ENCODE assay signal across 1 cellular context in genomic region chr7:36128448-36129047, GRCh38.
A peak's percentile ranks its signal among the peaks of the same experiment; 100 is the strongest.
TF ChIP-seq lines count a peak whose summit lies in the region.

No MANE protein-coding gene starts in this region.

TF ChIP-seq in HepG2, 621 proteins besides CTCF, POLR2A, EP300 and RAD21 (continued from another document and continues in another):
- TF ChIP-seq ZNF503 (CRISPR knock-in tag; IDR thresholded peaks at IDR 0.05), result no peak
- TF ChIP-seq HIVEP1 (CRISPR knock-in tag; IDR thresholded peaks at IDR 0.05), result no peak
- no peak for TF ChIP-seq TMF1 (CRISPR knock-in tag; IDR thresholded peaks at IDR 0.05; ENCODE audit: low read depth)
- peak; percentile 76; the same call in 1 of the 2 replicates for TF ChIP-seq SPEN (CRISPR knock-in tag; IDR thresholded peaks at IDR 0.05; ENCODE audit: low read depth)
- no peak for TF ChIP-seq DBP (CRISPR knock-in tag; IDR thresholded peaks at IDR 0.05; ENCODE audit: not compliant biosample characterization)
- TF ChIP-seq HCFC1 (IDR thresholded peaks at IDR 0.05; ENCODE audit: low read depth, low read length), result no peak
- no peak for TF ChIP-seq POLR2AphosphoS2 (IDR thresholded peaks at IDR 0.05; ENCODE audit: low read depth, low read length)
- TF ChIP-seq GTF2F1 (IDR thresholded peaks at IDR 0.05; ENCODE audit: low read length), result no peak
- no peak for TF ChIP-seq GPN1 (CRISPR knock-in tag; IDR thresholded peaks at IDR 0.05; ENCODE audit: borderline replicate concordance)
- no peak for TF ChIP-seq ZNF800 (CRISPR knock-in tag; IDR thresholded peaks at IDR 0.05)
- TF ChIP-seq ZNF142 (CRISPR knock-in tag; IDR thresholded peaks at IDR 0.05), result no peak
- TF ChIP-seq GABPA (IDR thresholded peaks at IDR 0.05; ENCODE audit: low read depth, low read length), result no peak
- no peak for TF ChIP-seq GABPA (CRISPR knock-in tag; IDR thresholded peaks at IDR 0.05; ENCODE audit: low read depth)
- no peak for TF ChIP-seq SIN3B (IDR thresholded peaks at IDR 0.05; ENCODE audit: low read length)
- no peak for TF ChIP-seq U2AF2 (IDR thresholded peaks at IDR 0.05; ENCODE audit: low read depth, low read length)
- TF ChIP-seq BRF2 (CRISPR knock-in tag; IDR thresholded peaks at IDR 0.05), result no peak
- TF ChIP-seq SALL1 (CRISPR knock-in tag; IDR thresholded peaks at IDR 0.05), result peak; percentile 42
- TF ChIP-seq ZNF609 (CRISPR knock-in tag; IDR thresholded peaks at IDR 0.05; ENCODE audit: borderline replicate concordance), result no peak
- TF ChIP-seq HMGXB4 (CRISPR knock-in tag; IDR thresholded peaks at IDR 0.05; ENCODE audit: borderline replicate concordance in 1 of 2, low read depth in 1 of 2), result 0 out of 4 replicates have a peak, but pooled peaks of 1 of the 2 experiments have one; percentile 22
- peak; percentile 57; the same call in 1 of the 2 replicates for TF ChIP-seq ATF3 (CRISPR knock-in tag; IDR thresholded peaks at IDR 0.05)
- TF ChIP-seq CENPX (CRISPR knock-in tag; IDR thresholded peaks at IDR 0.05), result no peak
- no peak for TF ChIP-seq REPIN1 (CRISPR knock-in tag; IDR thresholded peaks at IDR 0.05; ENCODE audit: borderline replicate concordance, low read depth)
- no peak for TF ChIP-seq ZNF33B (CRISPR knock-in tag; IDR thresholded peaks at IDR 0.05)
- TF ChIP-seq AKNA (CRISPR knock-in tag; IDR thresholded peaks at IDR 0.05; ENCODE audit: borderline replicate concordance), result no peak
- no peak for TF ChIP-seq TEAD2 (CRISPR knock-in tag; IDR thresholded peaks at IDR 0.05)
- no peak for TF ChIP-seq GRHL1 (CRISPR knock-in tag; conservative IDR thresholded peaks at IDR 0.05)
